ENCODE assay signal across 1 cellular context in the genomic region with DNA sequence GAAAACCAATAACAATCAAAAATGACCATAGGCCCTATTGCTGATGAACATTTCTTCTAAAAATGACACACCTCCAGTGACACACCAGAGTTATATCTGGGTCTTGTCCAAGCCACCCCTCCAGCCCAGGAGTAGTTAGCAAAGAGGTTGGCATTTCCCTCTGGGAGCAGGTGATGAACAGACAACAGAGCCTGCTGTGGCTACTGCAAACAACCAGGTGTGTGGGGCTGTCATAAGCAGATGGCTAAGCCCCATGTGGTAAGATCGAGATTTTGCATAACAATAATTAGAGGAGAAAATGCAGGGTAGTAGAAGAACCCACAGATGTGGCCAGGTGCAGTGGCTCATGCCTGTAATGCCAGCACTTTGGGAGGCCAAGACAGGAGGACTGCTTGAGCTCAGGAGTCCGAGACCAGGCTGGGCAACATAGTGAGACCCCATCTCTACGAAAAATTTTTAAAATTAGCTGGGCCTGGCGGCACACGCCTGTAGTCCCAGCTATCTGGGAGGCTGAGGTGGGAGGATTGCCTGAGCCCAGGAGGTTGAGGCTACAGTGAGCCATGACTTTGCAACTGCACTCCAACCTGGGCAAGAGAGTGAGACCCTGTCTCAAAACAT.
A peak's percentile ranks its signal among the peaks of the same experiment; 100 is the strongest.
TF ChIP-seq lines count a peak whose summit lies in the region.

No MANE protein-coding gene starts in this region.

TF ChIP-seq in H1, 55 proteins besides CTCF, POLR2A, EP300 and RAD21:
- TF ChIP-seq SP2 (IDR thresholded peaks at IDR 0.05; ENCODE audit: low read length) (no peak), TEAD4 (IDR thresholded peaks at IDR 0.05; ENCODE audit: low read depth, low read length) (no peak), BACH1 (IDR thresholded peaks at IDR 0.05; ENCODE audit: low read length) (no peak), KDM4A (IDR thresholded peaks at IDR 0.05; ENCODE audit: low read depth, low read length, severe bottlenecking) (no peak), CHD2 (IDR thresholded peaks at IDR 0.05; ENCODE audit: low read length) (no peak), PHF8 (conservative IDR thresholded peaks at IDR 0.05; ENCODE audit: low read depth, low read length) (no peak), SIX5 (IDR thresholded peaks at IDR 0.05; ENCODE audit: low read depth, low read length) (no peak), GABPA (IDR thresholded peaks at IDR 0.05; ENCODE audit: borderline replicate concordance, insufficient read depth, low read length) (no peak), POU5F1 (IDR thresholded peaks at IDR 0.05; ENCODE audit: low read depth, low read length) (peak; percentile 70; the same call in 1 of the 2 replicates), YY1 (IDR thresholded peaks at IDR 0.05; ENCODE audit: low read depth, low read length) (no peak), SIRT6 (IDR thresholded peaks at IDR 0.05; ENCODE audit: low read length) (no peak), NRF1 (IDR thresholded peaks at IDR 0.05; ENCODE audit: low read depth, low read length) (no peak), KDM5A (IDR thresholded peaks at IDR 0.05; ENCODE audit: low read length) (no peak), BCL11A (IDR thresholded peaks at IDR 0.05; ENCODE audit: low read depth in 2 of 2, low read length in 2 of 2) (no peak), RFX5 (IDR thresholded peaks at IDR 0.05; ENCODE audit: borderline replicate concordance, low read depth, low read length) (no peak), NANOG (IDR thresholded peaks at IDR 0.05; ENCODE audit: insufficient read depth, low read depth, low read length, poor library complexity, severe bottlenecking) (peak; percentile 41), FOSL1 (IDR thresholded peaks at IDR 0.05; ENCODE audit: insufficient read depth, low read depth, low read length) (no peak), HDAC6 (IDR thresholded peaks at IDR 0.05; ENCODE audit: low read depth, low read length) (no peak), SP1 (IDR thresholded peaks at IDR 0.05; ENCODE audit: low read depth, low read length) (peak; percentile 52; the same call in 1 of the 2 replicates), SIN3A (conservative IDR thresholded peaks at IDR 0.05 in 1 of 2, IDR thresholded peaks at IDR 0.05 in 1 of 2; ENCODE audit: low read depth in 1 of 2, low read length in 2 of 2) (peak; percentile 85 to 88), CTBP2 (IDR thresholded peaks at IDR 0.05; ENCODE audit: borderline replicate concordance, insufficient read depth, insufficient read length, low read length) (no peak), CBX5 (IDR thresholded peaks at IDR 0.05; ENCODE audit: low read depth, low read length) (no peak), TCF12 (IDR thresholded peaks at IDR 0.05; ENCODE audit: low read depth, low read length) (peak; percentile 97), HDAC2 (IDR thresholded peaks at IDR 0.05; ENCODE audit: borderline replicate concordance in 1 of 2, low read depth in 2 of 2, low read length in 2 of 2) (peak in 1 of 2 experiments; percentile 94; a peak in 2 of 4 replicates), TAF1 (IDR thresholded peaks at IDR 0.05; ENCODE audit: low read depth, low read length) (no peak), EZH2 (IDR thresholded peaks at IDR 0.05; ENCODE audit: low read depth, low read length, severe bottlenecking) (no peak), SAP30 (IDR thresholded peaks at IDR 0.05; ENCODE audit: insufficient read depth, insufficient replicate concordance, low read length) (no peak), SUZ12 (IDR thresholded peaks at IDR 0.05; ENCODE audit: low read length) (no peak), CEBPB (IDR thresholded peaks at IDR 0.05; ENCODE audit: low read depth, low read length) (no peak), KDM1A (IDR thresholded peaks at IDR 0.05; ENCODE audit: borderline replicate concordance, low read length) (peak; percentile 99), CREB1 (IDR thresholded peaks at IDR 0.05) (no peak), EGR1 (IDR thresholded peaks at IDR 0.05; ENCODE audit: borderline replicate concordance, low read depth, low read length) (0 out of 2 replicates have a peak, but pooled peaks have one; percentile 17), GTF2F1 (IDR thresholded peaks at IDR 0.05; ENCODE audit: borderline replicate concordance, low read depth, low read length) (no peak), CHD1 (IDR thresholded peaks at IDR 0.05; ENCODE audit: low read depth, low read length) (no peak), CBX8 (IDR thresholded peaks at IDR 0.05; ENCODE audit: borderline replicate concordance, low read depth, low read length) (no peak), MAFK (IDR thresholded peaks at IDR 0.05; ENCODE audit: low read depth, low read length) (no peak), RNF2 (IDR thresholded peaks at IDR 0.05; ENCODE audit: borderline replicate concordance, low read depth, low read length, missing control alignments, poor library complexity, severe bottlenecking) (no peak), SP4 (IDR thresholded peaks at IDR 0.05; ENCODE audit: low read length) (no peak), TBP (IDR thresholded peaks at IDR 0.05; ENCODE audit: low read depth, low read length) (no peak), SRF (IDR thresholded peaks at IDR 0.05; ENCODE audit: low read depth, low read length) (no peak), JUND (IDR thresholded peaks at IDR 0.05; ENCODE audit: low read length) (no peak), ASH2L (IDR thresholded peaks at IDR 0.05; ENCODE audit: low read length) (no peak), RXRA (IDR thresholded peaks at IDR 0.05; ENCODE audit: insufficient read depth, low read depth, low read length) (no peak), ZNF274 (IDR thresholded peaks at IDR 0.05; ENCODE audit: borderline replicate concordance, extremely low read depth, low read length) (no peak), JUN (IDR thresholded peaks at IDR 0.05; ENCODE audit: low read depth, low read length) (no peak), POLR2AphosphoS5 (IDR thresholded peaks at IDR 0.05; ENCODE audit: low read depth, low read length) (no peak), TAF7 (optimal IDR thresholded peaks at IDR 0.05; ENCODE audit: borderline replicate concordance, low read depth, low read length) (no peak), RBBP5 (IDR thresholded peaks at IDR 0.05; ENCODE audit: borderline replicate concordance, low read depth, low read length) (no peak), BRCA1 (IDR thresholded peaks at IDR 0.05; ENCODE audit: low read depth, low read length) (no peak)
- TF ChIP-seq, protein P1, sequence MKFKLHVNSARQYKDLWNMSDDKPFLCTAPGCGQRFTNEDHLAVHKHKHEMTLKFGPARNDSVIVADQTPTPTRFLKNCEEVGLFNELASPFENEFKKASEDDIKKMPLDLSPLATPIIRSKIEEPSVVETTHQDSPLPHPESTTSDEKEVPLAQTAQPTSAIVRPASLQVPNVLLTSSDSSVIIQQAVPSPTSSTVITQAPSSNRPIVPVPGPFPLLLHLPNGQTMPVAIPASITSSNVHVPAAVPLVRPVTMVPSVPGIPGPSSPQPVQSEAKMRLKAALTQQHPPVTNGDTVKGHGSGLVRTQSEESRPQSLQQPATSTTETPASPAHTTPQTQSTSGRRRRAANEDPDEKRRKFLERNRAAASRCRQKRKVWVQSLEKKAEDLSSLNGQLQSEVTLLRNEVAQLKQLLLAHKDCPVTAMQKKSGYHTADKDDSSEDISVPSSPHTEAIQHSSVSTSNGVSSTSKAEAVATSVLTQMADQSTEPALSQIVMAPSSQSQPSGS (IDR thresholded peaks at IDR 0.05; ENCODE audit: low read length): no peak
- TF ChIP-seq, protein P2, sequence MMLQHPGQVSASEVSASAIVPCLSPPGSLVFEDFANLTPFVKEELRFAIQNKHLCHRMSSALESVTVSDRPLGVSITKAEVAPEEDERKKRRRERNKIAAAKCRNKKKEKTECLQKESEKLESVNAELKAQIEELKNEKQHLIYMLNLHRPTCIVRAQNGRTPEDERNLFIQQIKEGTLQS (IDR thresholded peaks at IDR 0.05; ENCODE audit: insufficient read depth, low read depth, low read length): no peak
- TF ChIP-seq, protein P3, sequence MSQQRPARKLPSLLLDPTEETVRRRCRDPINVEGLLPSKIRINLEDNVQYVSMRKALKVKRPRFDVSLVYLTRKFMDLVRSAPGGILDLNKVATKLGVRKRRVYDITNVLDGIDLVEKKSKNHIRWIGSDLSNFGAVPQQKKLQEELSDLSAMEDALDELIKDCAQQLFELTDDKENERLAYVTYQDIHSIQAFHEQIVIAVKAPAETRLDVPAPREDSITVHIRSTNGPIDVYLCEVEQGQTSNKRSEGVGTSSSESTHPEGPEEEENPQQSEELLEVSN (IDR thresholded peaks at IDR 0.05): no peak
- TF ChIP-seq, protein P4, sequence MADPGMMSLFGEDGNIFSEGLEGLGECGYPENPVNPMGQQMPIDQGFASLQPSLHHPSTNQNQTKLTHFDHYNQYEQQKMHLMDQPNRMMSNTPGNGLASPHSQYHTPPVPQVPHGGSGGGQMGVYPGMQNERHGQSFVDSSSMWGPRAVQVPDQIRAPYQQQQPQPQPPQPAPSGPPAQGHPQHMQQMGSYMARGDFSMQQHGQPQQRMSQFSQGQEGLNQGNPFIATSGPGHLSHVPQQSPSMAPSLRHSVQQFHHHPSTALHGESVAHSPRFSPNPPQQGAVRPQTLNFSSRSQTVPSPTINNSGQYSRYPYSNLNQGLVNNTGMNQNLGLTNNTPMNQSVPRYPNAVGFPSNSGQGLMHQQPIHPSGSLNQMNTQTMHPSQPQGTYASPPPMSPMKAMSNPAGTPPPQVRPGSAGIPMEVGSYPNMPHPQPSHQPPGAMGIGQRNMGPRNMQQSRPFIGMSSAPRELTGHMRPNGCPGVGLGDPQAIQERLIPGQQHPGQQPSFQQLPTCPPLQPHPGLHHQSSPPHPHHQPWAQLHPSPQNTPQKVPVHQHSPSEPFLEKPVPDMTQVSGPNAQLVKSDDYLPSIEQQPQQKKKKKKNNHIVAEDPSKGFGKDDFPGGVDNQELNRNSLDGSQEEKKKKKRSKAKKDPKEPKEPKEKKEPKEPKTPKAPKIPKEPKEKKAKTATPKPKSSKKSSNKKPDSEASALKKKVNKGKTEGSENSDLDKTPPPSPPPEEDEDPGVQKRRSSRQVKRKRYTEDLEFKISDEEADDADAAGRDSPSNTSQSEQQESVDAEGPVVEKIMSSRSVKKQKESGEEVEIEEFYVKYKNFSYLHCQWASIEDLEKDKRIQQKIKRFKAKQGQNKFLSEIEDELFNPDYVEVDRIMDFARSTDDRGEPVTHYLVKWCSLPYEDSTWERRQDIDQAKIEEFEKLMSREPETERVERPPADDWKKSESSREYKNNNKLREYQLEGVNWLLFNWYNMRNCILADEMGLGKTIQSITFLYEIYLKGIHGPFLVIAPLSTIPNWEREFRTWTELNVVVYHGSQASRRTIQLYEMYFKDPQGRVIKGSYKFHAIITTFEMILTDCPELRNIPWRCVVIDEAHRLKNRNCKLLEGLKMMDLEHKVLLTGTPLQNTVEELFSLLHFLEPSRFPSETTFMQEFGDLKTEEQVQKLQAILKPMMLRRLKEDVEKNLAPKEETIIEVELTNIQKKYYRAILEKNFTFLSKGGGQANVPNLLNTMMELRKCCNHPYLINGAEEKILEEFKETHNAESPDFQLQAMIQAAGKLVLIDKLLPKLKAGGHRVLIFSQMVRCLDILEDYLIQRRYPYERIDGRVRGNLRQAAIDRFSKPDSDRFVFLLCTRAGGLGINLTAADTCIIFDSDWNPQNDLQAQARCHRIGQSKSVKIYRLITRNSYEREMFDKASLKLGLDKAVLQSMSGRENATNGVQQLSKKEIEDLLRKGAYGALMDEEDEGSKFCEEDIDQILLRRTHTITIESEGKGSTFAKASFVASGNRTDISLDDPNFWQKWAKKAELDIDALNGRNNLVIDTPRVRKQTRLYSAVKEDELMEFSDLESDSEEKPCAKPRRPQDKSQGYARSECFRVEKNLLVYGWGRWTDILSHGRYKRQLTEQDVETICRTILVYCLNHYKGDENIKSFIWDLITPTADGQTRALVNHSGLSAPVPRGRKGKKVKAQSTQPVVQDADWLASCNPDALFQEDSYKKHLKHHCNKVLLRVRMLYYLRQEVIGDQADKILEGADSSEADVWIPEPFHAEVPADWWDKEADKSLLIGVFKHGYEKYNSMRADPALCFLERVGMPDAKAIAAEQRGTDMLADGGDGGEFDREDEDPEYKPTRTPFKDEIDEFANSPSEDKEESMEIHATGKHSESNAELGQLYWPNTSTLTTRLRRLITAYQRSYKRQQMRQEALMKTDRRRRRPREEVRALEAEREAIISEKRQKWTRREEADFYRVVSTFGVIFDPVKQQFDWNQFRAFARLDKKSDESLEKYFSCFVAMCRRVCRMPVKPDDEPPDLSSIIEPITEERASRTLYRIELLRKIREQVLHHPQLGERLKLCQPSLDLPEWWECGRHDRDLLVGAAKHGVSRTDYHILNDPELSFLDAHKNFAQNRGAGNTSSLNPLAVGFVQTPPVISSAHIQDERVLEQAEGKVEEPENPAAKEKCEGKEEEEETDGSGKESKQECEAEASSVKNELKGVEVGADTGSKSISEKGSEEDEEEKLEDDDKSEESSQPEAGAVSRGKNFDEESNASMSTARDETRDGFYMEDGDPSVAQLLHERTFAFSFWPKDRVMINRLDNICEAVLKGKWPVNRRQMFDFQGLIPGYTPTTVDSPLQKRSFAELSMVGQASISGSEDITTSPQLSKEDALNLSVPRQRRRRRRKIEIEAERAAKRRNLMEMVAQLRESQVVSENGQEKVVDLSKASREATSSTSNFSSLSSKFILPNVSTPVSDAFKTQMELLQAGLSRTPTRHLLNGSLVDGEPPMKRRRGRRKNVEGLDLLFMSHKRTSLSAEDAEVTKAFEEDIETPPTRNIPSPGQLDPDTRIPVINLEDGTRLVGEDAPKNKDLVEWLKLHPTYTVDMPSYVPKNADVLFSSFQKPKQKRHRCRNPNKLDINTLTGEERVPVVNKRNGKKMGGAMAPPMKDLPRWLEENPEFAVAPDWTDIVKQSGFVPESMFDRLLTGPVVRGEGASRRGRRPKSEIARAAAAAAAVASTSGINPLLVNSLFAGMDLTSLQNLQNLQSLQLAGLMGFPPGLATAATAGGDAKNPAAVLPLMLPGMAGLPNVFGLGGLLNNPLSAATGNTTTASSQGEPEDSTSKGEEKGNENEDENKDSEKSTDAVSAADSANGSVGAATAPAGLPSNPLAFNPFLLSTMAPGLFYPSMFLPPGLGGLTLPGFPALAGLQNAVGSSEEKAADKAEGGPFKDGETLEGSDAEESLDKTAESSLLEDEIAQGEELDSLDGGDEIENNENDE (IDR thresholded peaks at IDR 0.05; ENCODE audit: insufficient replicate concordance, low read length): no peak
- TF ChIP-seq, protein P5, sequence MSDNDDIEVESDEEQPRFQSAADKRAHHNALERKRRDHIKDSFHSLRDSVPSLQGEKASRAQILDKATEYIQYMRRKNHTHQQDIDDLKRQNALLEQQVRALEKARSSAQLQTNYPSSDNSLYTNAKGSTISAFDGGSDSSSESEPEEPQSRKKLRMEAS (IDR thresholded peaks at IDR 0.05): peak; percentile 65
- TF ChIP-seq, protein P6, sequence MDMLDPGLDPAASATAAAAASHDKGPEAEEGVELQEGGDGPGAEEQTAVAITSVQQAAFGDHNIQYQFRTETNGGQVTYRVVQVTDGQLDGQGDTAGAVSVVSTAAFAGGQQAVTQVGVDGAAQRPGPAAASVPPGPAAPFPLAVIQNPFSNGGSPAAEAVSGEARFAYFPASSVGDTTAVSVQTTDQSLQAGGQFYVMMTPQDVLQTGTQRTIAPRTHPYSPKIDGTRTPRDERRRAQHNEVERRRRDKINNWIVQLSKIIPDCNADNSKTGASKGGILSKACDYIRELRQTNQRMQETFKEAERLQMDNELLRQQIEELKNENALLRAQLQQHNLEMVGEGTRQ (IDR thresholded peaks at IDR 0.05; ENCODE audit: low read length): no peak
